Comparison of ENCODE assay signal across 17 cellular contexts in the genomic region with DNA sequence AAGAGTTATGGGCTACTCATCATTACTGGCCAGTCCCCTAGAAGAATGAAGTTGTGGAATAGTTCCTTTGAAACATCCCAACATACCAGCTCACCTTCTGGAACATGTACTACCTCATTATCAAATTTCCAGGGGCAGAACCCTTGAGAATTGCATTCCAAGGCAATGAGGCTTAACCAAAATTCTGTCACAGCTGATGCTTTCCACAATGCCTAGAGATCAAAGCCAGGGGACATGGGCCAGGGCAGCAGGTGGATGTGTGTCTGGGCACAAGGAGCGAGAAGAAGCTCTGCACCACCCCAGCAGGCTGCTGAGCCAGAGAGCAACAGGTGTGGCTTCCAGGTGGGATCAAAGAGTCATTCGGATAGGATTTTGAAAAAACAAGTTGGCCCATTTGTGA.
"Had no signal": no experiment of that assay in that cellular context is flagged by ENCODE, and none has a peak within 500 bp of the region (broad histone marks: within the 10 kb centered on the region; RNA-seq: fewer than 3 reads in every experiment).

No MANE protein-coding gene starts in this region.

- DNase-seq: activated CD4-positive, CD25-positive, alpha-beta regulatory T cell treated with anti-CD3 and anti-CD28 coated beads, Interleukin-2, amount 50 U/mL, for 72 hours; activated naive CD4-positive, alpha-beta T cell treated with Interleukin-2 at 50 U/mL for 16 hours; activated T-cell treated with anti-CD3 and anti-CD28 coated beads for 4 hours; anterior cingulate cortex; cerebellar nuclear complex; effector CD8-positive, alpha-beta T cell; foreskin fibroblast; glutamatergic neuron; hypothalamus; left cardiac atrium; lower lobe of right lung; midbrain; retina; stimulated activated CD4-positive, alpha-beta T cell treated with anti-CD3 and anti-CD28 coated beads, Interleukin-2, amount 100 ng/mL, for 48 hours; stimulated activated naive CD4-positive, alpha-beta T cell; T-helper 1 cell; transverse colon had no signal

- ATAC-seq: left cardiac atrium, lower lobe of right lung had no signal
